25 cellular contexts compared by ENCODE assay signal in genomic region chr12:3302406-3303041, GRCh38.
"Had no signal": no experiment of that assay in that cellular context is flagged by ENCODE, and none has a peak within 500 bp of the region (broad histone marks: within the 10 kb centered on the region; RNA-seq: fewer than 3 reads in every experiment).

No MANE protein-coding gene starts in this region.

- ATAC-seq: heart left ventricle; left colon; left ventricle myocardium superior; natural killer cell treated with Interleukin-12 subunit alpha and Interleukin-12 subunit beta and Interleukin-15 and Interleukin-18, amount 100 ng/mL, for 72 hours; right cardiac atrium had no signal

- H3K36me3 ChIP-seq: esophagus muscularis mucosa, heart left ventricle, neural progenitor cell, pancreas, stomach, thoracic aorta, transverse colon had no signal

- H3K4me1 ChIP-seq: neural progenitor cell had no signal

- H3K27ac ChIP-seq: epithelial cell of prostate, esophagus muscularis mucosa, heart left ventricle, neural progenitor cell, pancreas, stomach, thoracic aorta, transverse colon had no signal

- H3K36me3 Mint-ChIP-seq: natural killer cell treated with Interleukin-12 subunit alpha and Interleukin-12 subunit beta and Interleukin-15 and Interleukin-18, amount 100 ng/mL, for 72 hours; neural progenitor cell had no signal

- H2AFZ ChIP-seq: neural progenitor cell had no signal

- H3K4me3 ChIP-seq: esophagus muscularis mucosa, heart left ventricle, lung, neural progenitor cell, pancreas, stomach, thoracic aorta, transverse colon had no signal

- H3K9ac ChIP-seq: neural progenitor cell had no signal

- H3K9me3 ChIP-seq: esophagus muscularis mucosa, heart left ventricle, pancreas, stomach, thoracic aorta, transverse colon had no signal

- H3K4me2 ChIP-seq: neural progenitor cell had no signal

- H3K27me3 ChIP-seq: heart left ventricle, pancreas had no signal

- H3K9me3 Mint-ChIP-seq: natural killer cell treated with Interleukin-12 subunit alpha and Interleukin-12 subunit beta and Interleukin-15 and Interleukin-18, amount 100 ng/mL, for 72 hours; neural progenitor cell had no signal

- H3K27ac Mint-ChIP-seq: natural killer cell treated with Interleukin-12 subunit alpha and Interleukin-12 subunit beta and Interleukin-15 and Interleukin-18, amount 100 ng/mL, for 72 hours; neural progenitor cell; progenitor cell of endocrine pancreas had no signal

- H3K4me3 Mint-ChIP-seq: natural killer cell treated with Interleukin-12 subunit alpha and Interleukin-12 subunit beta and Interleukin-15 and Interleukin-18, amount 100 ng/mL, for 72 hours; neural progenitor cell had no signal

- FAIRE-seq: endometrium, frontal cortex, keratinocyte, pancreas, small intestine had no signal

- DNase-seq: effector memory CD4-positive, alpha-beta T cell; heart left ventricle; hippocampal formation; left colon; left ventricle myocardium superior; mesenchymal stem cell; midbrain; occipital lobe; right cardiac atrium; small intestine; stimulated activated CD4-positive, alpha-beta T cell treated with anti-CD3 and anti-CD28 coated beads, Interleukin-12 subunit alpha, Interleukin-12 subunit beta, amount 100 ng/mL, for 4 hours; stimulated activated naive CD4-positive, alpha-beta T cell; stomach; transverse colon had no signal
